In genomic region chr6:38640216-38640909, GRCh38 we compare ENCODE assay signal across 8 cellular contexts. TPM values are rescaled to one million over a fixed set of nuclear protein-coding genes. Genes with fewer than 3 reads are reported as not detected.
DNase-seq lines count a peak whose midpoint lies in the region; ATAC-seq and TF ChIP-seq lines count a peak whose summit lies in the region.

No MANE protein-coding gene starts in this region.

- ATAC-seq in HG03460 (IDR thresholded peaks at IDR 0.05; ENCODE audit: unreplicated experiment): peak; percentile 13
- no peak for ATAC-seq in left lobe of liver

- intact Hi-C loops in stomach (cut with DNase I; ENCODE audit: low total_unique reads): no loop called here

- H3K27me3 Mint-ChIP-seq in activated naive CD8-positive, alpha-beta T cell: no peaks in the 10 kb centered on the region

- H3K27ac Mint-ChIP-seq in activated naive CD8-positive, alpha-beta T cell: peak overlapping the region; percentile 87

- H3K36me3 ChIP-seq in stomach: no peaks in the 10 kb centered on the region

- DNase-seq in GM03348 (ENCODE audit: low spot score) (peak; percentile 13), stomach (no peak), NCI-H1417 (lab: John Stamatoyannopoulos, UW) (no peak), left lobe of liver (ENCODE audit: low spot score) (no peak), NCI-H82 treated with DMSO at 0.1 percent for 48 hours (lab: John Stamatoyannopoulos, UW; ENCODE audit: unreplicated experiment) (no peak)

- H3K4me1 ChIP-seq in stomach: peaks cover 9 to 49% (median 27%) of the 10 kb centered on the region in 4 donors

- TF ChIP-seq POLR2A in stomach (IDR thresholded peaks at IDR 0.05): no peak

- no peak for TF ChIP-seq CTCF in stomach (IDR thresholded peaks at IDR 0.05)

- no peaks in the 10 kb centered on the region for H3K9me3 ChIP-seq in iPS-18c (ENCODE audit: control insufficient read depth, insufficient read depth, low read length)
- no peaks in the 10 kb centered on the region for H3K9me3 ChIP-seq in stomach

- no peaks in the 10 kb centered on the region for H3K9me3 Mint-ChIP-seq in activated naive CD8-positive, alpha-beta T cell (ENCODE audit: low read depth)

- peaks cover 54% of the 10 kb centered on the region for H3K4me1 Mint-ChIP-seq in activated naive CD8-positive, alpha-beta T cell (ENCODE audit: low read depth)

- H3K4me3 ChIP-seq in iPS-18c (ENCODE audit: insufficient read depth, low read depth, low read length) (peak overlapping the region; percentile 85), stomach (peak overlapping the region; percentile 84 to 88 (median 86))

- WGBS in stomach, 5 donors: 6 to 12% (median 8%) methylated on average over 26 to 32 of the region's 32 CpGs

- H3K36me3 Mint-ChIP-seq in activated naive CD8-positive, alpha-beta T cell: peaks cover 3% of the 10 kb centered on the region

- peak overlapping the region; percentile 90 to 97 (median 93) for H3K27ac ChIP-seq in stomach

- TF ChIP-seq EP300 in stomach (IDR thresholded peaks at IDR 0.05): no peak

- peak overlapping the region; percentile 93 for H3K4me3 Mint-ChIP-seq in activated naive CD8-positive, alpha-beta T cell

- H3K27me3 ChIP-seq in stomach: no peaks in the 10 kb centered on the region

RNA-seq across cellular contexts. Expression of gene BTBD9, which starts 0.6 kb away (rescaled TPM):
- total RNA-seq in stomach: 10 to 100 TPM in 4 of 5 donors, 1 to 10 TPM in 1; 2.0 to 90.2 (median 31.4) TPM
- polyA plus RNA-seq in stomach: 1 to 10 TPM; 1.4 to 3.1 (median 2.1) TPM
- total RNA-seq in left lobe of liver: 4.7 TPM
